In the genomic region with DNA sequence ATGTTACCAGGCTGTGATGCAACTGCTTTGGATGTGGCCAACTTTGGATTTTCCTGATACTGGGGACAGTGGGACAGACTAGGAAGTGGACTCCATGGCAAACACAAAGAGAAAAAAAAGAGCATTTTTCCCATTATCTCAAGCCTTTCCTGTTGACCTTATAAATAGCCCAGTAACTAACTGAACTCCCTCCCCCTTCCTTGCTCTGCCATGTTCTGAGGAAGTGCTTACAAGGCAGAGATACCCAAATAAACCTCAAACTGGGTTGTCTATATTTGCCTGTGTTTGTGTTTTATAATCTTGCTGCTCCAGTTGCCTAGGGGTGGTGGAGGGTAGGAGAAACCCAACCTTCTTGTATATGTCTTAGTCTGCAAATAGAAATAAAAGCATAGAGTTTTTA, we compare ENCODE assay signal across 25 cellular contexts. TPM values are rescaled to one million over a fixed set of nuclear protein-coding genes. Genes with fewer than 3 reads are reported as not detected.
DNase-seq lines count a peak whose midpoint lies in the region; ATAC-seq and TF ChIP-seq lines count a peak whose summit lies in the region.
"Had no signal": no experiment of that assay in that cellular context is flagged by ENCODE, and none has a peak within 500 bp of the region (broad histone marks: within the 10 kb centered on the region; RNA-seq: fewer than 3 reads in every experiment).

No MANE protein-coding gene starts in this region.

- no peak for DNase-seq in left ventricle myocardium superior
- DNase-seq in right atrium auricular region (ENCODE audit: low spot score) = no peak
- DNase-seq in UCSD-AML1 (lab: John Stamatoyannopoulos, UW; ENCODE audit: unreplicated experiment) = peak; percentile 16
- DNase-seq in right cardiac atrium = no peak
- DNase-seq in upper lobe of left lung = no peak
- DNase-seq in C1 segment of cervical spinal cord (lab: John Stamatoyannopoulos, UW) = no peak
- DNase-seq: activated CD4-positive, alpha-beta memory T cell treated with anti-CD3 and anti-CD28 coated beads, Interleukin-2, amount 10 ng/mL, durations not matched to agents 7 days and 5 days; amygdala; effector memory CD4-positive, alpha-beta T cell; foreskin keratinocyte; H9; heart right ventricle; mesendoderm; NCI-H1436; NCI-H82; SHP77; stimulated activated naive CD8-positive, alpha-beta T cell treated with anti-CD3 and anti-CD28 coated beads, Interleukin-15, Interleukin-2, amounts not matched to agents 100 U/mL and 50 U/mL, for 24 hours; testis had no signal

- intact Hi-C loops in left ventricle myocardium superior (cut with micrococcal nuclease) (no loop called here), right cardiac atrium (cut with DNase I) (no loop called here)

- no peak overlapping the region for H3K27ac ChIP-seq in right atrium auricular region
- H3K27ac ChIP-seq in right cardiac atrium (ENCODE audit: low read length) = no peak overlapping the region
- peak overlapping the region in 1 of 4 donors; percentile 34 for H3K27ac ChIP-seq in upper lobe of left lung
- H3K27ac ChIP-seq: breast epithelium, coronary artery, foreskin keratinocyte, testis, vagina had no signal

- ATAC-seq in left ventricle myocardium superior = peak; percentile 48
- peak; percentile 68 to 81 for ATAC-seq in right cardiac atrium
- no peak for ATAC-seq in GM21390 (IDR thresholded peaks at IDR 0.05; ENCODE audit: unreplicated experiment)
- no peak for ATAC-seq in GM18520 (IDR thresholded peaks at IDR 0.05; ENCODE audit: unreplicated experiment)
- no peak for ATAC-seq in upper lobe of left lung (ENCODE audit: low FRiP score in 2 of 2)
- ATAC-seq: activated CD4-positive, CD25-positive, alpha-beta regulatory T cell treated with anti-CD3 and anti-CD28 coated beads, Interleukin-2, amount 50 U/mL, for 24 hours; esophagus mucosa; foreskin keratinocyte; stimulated activated naive CD8-positive, alpha-beta T cell treated with anti-CD3 and anti-CD28 coated beads, Interleukin-15, Interleukin-2, amounts not matched to agents 100 U/mL and 50 U/mL, for 24 hours had no signal

- no peak for TF ChIP-seq EP300 in upper lobe of left lung (IDR thresholded peaks at IDR 0.05)

- H3K4me1 ChIP-seq in right atrium auricular region (no peaks in the 10 kb centered on the region), right cardiac atrium (ENCODE audit: control insufficient read depth, insufficient read depth, low read length) (peaks cover 1% of the 10 kb centered on the region), upper lobe of left lung (peaks cover 0 to 6% (median 4%) of the 10 kb centered on the region in 4 donors)
- H3K4me1 ChIP-seq: breast epithelium, foreskin keratinocyte, vagina had no signal

- H3K27me3 ChIP-seq in right atrium auricular region = no peaks in the 10 kb centered on the region
- H3K27me3 ChIP-seq in right cardiac atrium (ENCODE audit: control insufficient read depth, insufficient read depth) = no peaks in the 10 kb centered on the region
- no peaks in the 10 kb centered on the region for H3K27me3 ChIP-seq in upper lobe of left lung
- H3K27me3 ChIP-seq: breast epithelium, foreskin keratinocyte, heart right ventricle, testis, vagina had no signal

- H3K36me3 ChIP-seq in right atrium auricular region (no peaks in the 10 kb centered on the region), upper lobe of left lung (no peaks in the 10 kb centered on the region)
- H3K36me3 ChIP-seq: breast epithelium, heart right ventricle, vagina had no signal

- TF ChIP-seq CTCF in right atrium auricular region (IDR thresholded peaks at IDR 0.05) = no peak
- TF ChIP-seq CTCF in upper lobe of left lung (IDR thresholded peaks at IDR 0.05) = no peak

- no peak for TF ChIP-seq POLR2A in upper lobe of left lung (IDR thresholded peaks at IDR 0.05)

- H3K9me3 ChIP-seq in right atrium auricular region = no peaks in the 10 kb centered on the region
- H3K9me3 ChIP-seq in right cardiac atrium (ENCODE audit: control insufficient read depth, low read length) = no peaks in the 10 kb centered on the region
- no peaks in the 10 kb centered on the region for H3K9me3 ChIP-seq in upper lobe of left lung
- H3K9me3 ChIP-seq: breast epithelium, heart right ventricle, testis, vagina had no signal

- no peak overlapping the region for H3K4me3 ChIP-seq in right atrium auricular region
- H3K4me3 ChIP-seq in right cardiac atrium (ENCODE audit: low read length) = no peak overlapping the region
- H3K4me3 ChIP-seq in upper lobe of left lung = no peak overlapping the region
- H3K4me3 ChIP-seq: breast epithelium, coronary artery, heart right ventricle, testis, vagina had no signal

RNA-seq across cellular contexts. Expression of gene SLC9A9, which starts 27.3 kb away (rescaled TPM):
- total RNA-seq in left ventricle myocardium superior (5.6 TPM), right atrium auricular region (1 to 10 TPM; 3.1 to 4.2 TPM), right cardiac atrium (10 to 100 TPM in 1 of 4 donors, 1 to 10 TPM in 3; 8.3 to 14.9 (median 9.6) TPM), upper lobe of left lung (10 to 100 TPM in 3 of 6 donors, 1 to 10 TPM in 3; 4.2 to 20.4 (median 8.7) TPM)
- polyA plus RNA-seq in right cardiac atrium = 3.6 TPM

Comparison
In these comparisons a context has a peak if more than half of its experiments do, and no peak if none do; other contexts are left out.
1. ATAC-seq: peak in left ventricle myocardium superior (single experiment) and right cardiac atrium (2 of 2); none in GM21390 (single experiment), GM18520 (single experiment) and upper lobe of left lung (0 of 2).